Comparison of ENCODE assay signal across 11 cellular contexts in genomic region chr7:157397036-157397720, GRCh38.
DNase-seq lines count a peak whose midpoint lies in the region; FAIRE-seq and TF ChIP-seq lines count a peak whose summit lies in the region.
"Had no signal": no experiment of that assay in that cellular context is flagged by ENCODE, and none has a peak within 500 bp of the region (broad histone marks: within the 10 kb centered on the region; RNA-seq: fewer than 3 reads in every experiment).

No MANE protein-coding gene starts in this region.

- peaks cover 7 to 8% of the 10 kb centered on the region in 2 experiments; a peak in 3 of 4 replicates for H3K4me1 Mint-ChIP-seq in H9

- H3K4me3 Mint-ChIP-seq in H9: no peak overlapping the region; a peak in 1 of 5 replicates
- H3K4me3 Mint-ChIP-seq: activated naive CD4-positive, alpha-beta T cell treated with anti-CD3 and anti-CD28 coated beads for 36 hours had no signal

- H3K9ac ChIP-seq in H9 (ENCODE audit: extremely low read depth, insufficient read length, low read length) (no peak overlapping the region), iPS-20b (ENCODE audit: low read depth, low read length) (no peak overlapping the region), smooth muscle cell (ENCODE audit: low read depth) (no peak overlapping the region)

- no peaks in the 10 kb centered on the region for H3K27me3 Mint-ChIP-seq in H9 (ENCODE audit: low read depth)

- no peak overlapping the region for H2BK120ac ChIP-seq in H9 (ENCODE audit: low read depth, low read length, poor library complexity, severe bottlenecking)

- H3K27ac Mint-ChIP-seq in H9: peak overlapping the region; percentile 76 to 98 (median 79); a peak in 6 of 7 replicates
- H3K27ac Mint-ChIP-seq: activated naive CD4-positive, alpha-beta T cell treated with anti-CD3 and anti-CD28 coated beads for 36 hours had no signal

- intact Hi-C loops in ascending aorta (cut with DNase I): loop anchor here (5.0 kb wide), 1 partner anchor 260 kb away; the partner anchor contains the start of gene UBE3C

- H3K4me2 ChIP-seq in H9 (ENCODE audit: insufficient read depth, insufficient read length, low read length) (no peak overlapping the region), smooth muscle cell (peak overlapping the region; percentile 72)

- H2AK5ac ChIP-seq in H9 (ENCODE audit: insufficient read length, low read length): no peak overlapping the region

- no peak overlapping the region for H4K8ac ChIP-seq in H9 (replicated peaks; ENCODE audit: insufficient read length, low read depth, low read length)

- no peak overlapping the region for H2BK20ac ChIP-seq in H9 (ENCODE audit: low read depth, low read length, poor library complexity, severe bottlenecking)

- H3F3A ChIP-seq in smooth muscle cell (ENCODE audit: low read depth): no peaks in the 10 kb centered on the region

- no CpG with 5 or more reads among the region's 31 CpGs for WGBS in H9 (ENCODE audit: extremely low coverage, insufficient read length, low lambda C conversion rate)
- WGBS in smooth muscle cell (ENCODE audit: low lambda C conversion rate): 96% methylated on average over 31 of the region's 31 CpGs

- no peaks in the 10 kb centered on the region for H3K9me3 Mint-ChIP-seq in H9
- H3K9me3 Mint-ChIP-seq: activated naive CD4-positive, alpha-beta T cell treated with anti-CD3 and anti-CD28 coated beads for 36 hours had no signal

- H3K27ac ChIP-seq in H9 (ENCODE audit: insufficient read length, low read depth, low read length) (no peak overlapping the region), ascending aorta (peak overlapping the region; percentile 75 to 82), iPS-20b (ENCODE audit: low read length) (peak overlapping the region; percentile 33), smooth muscle cell (ENCODE audit: low read depth) (peak overlapping the region; percentile 75)
- H3K27ac ChIP-seq: HL-60 had no signal

- H4K5ac ChIP-seq in H9 (ENCODE audit: insufficient read length, low read depth, low read length): no peak overlapping the region

- H3K18ac ChIP-seq in H9 (ENCODE audit: insufficient read length, low read depth, low read length): no peak overlapping the region

- no peaks in the 10 kb centered on the region for H4K20me1 ChIP-seq in H9 (ENCODE audit: control insufficient read depth, insufficient read depth, insufficient read length)
- peaks cover 58% of the 10 kb centered on the region for H4K20me1 ChIP-seq in smooth muscle cell (ENCODE audit: low read depth)

- no peak for DNase-seq in H9
- no peak for DNase-seq in ascending aorta (ENCODE audit: low spot score in 2 of 2)
- no peak for DNase-seq in smooth muscle cell (lab: John Stamatoyannopoulos, UW; ENCODE audit: unreplicated experiment)
- no peak for DNase-seq in activated effector memory CD4-positive, alpha-beta T cell treated with anti-CD3 and anti-CD28 coated beads, Interleukin-2, amount 50 U/mL, for 16 hours
- no peak for DNase-seq in cerebellum (ENCODE audit: low spot score)
- DNase-seq in D721Med (ENCODE audit: insufficient read length, low spot score): no peak
- DNase-seq: foreskin melanocyte, retina had no signal

- peaks cover 6% of the 10 kb centered on the region for H3K79me1 ChIP-seq in H9 (ENCODE audit: insufficient read depth, low read depth, low read length, poor library complexity, severe bottlenecking)

- no peak overlapping the region for H3T11ph ChIP-seq in H9 (ENCODE audit: low read length)

- H3K14ac ChIP-seq in H9 (ENCODE audit: insufficient read depth, low read length): no peak overlapping the region

- H2AFZ ChIP-seq in H9 (ENCODE audit: low read length) (no peak overlapping the region), smooth muscle cell (ENCODE audit: low read depth) (no peak overlapping the region)

- H2BK15ac ChIP-seq in H9 (ENCODE audit: low read depth, low read length): no peak overlapping the region

- no peaks in the 10 kb centered on the region for H3K4me1 ChIP-seq in H9 (ENCODE audit: insufficient read depth, low read length)
- H3K4me1 ChIP-seq in ascending aorta: peaks cover 12 to 15% of the 10 kb centered on the region in 2 donors
- H3K4me1 ChIP-seq in iPS-20b (ENCODE audit: insufficient read depth, low read length): 0 out of 2 replicates have a peak, but pooled peaks cover 3% of the 10 kb centered on the region
- peaks cover 4% of the 10 kb centered on the region for H3K4me1 ChIP-seq in smooth muscle cell (ENCODE audit: low read depth)

- no peak overlapping the region for H3K23ac ChIP-seq in H9 (ENCODE audit: insufficient read length, low read depth, low read length)

- H3K56ac ChIP-seq in H9 (ENCODE audit: insufficient read length, low read depth, low read length): no peak overlapping the region

- no peaks in the 10 kb centered on the region for H3K23me2 ChIP-seq in H9 (ENCODE audit: insufficient read length, low read depth, low read length, poor library complexity, severe bottlenecking)

- no peak overlapping the region for H2BK12ac ChIP-seq in H9 (ENCODE audit: insufficient read length, low read depth, low read length)

- H3K79me2 ChIP-seq in H9 (ENCODE audit: insufficient read depth, low read length): peaks cover 7% of the 10 kb centered on the region; the same call in 1 of the 2 replicates
- peaks cover 22% of the 10 kb centered on the region for H3K79me2 ChIP-seq in smooth muscle cell (ENCODE audit: low read depth)

- H3K9me3 ChIP-seq in H9 (ENCODE audit: control insufficient read depth, low read depth, low read length): no peaks in the 10 kb centered on the region
- no peaks in the 10 kb centered on the region for H3K9me3 ChIP-seq in ascending aorta
- no peaks in the 10 kb centered on the region for H3K9me3 ChIP-seq in iPS-20b (ENCODE audit: insufficient read depth, low read depth, low read length)
- no peaks in the 10 kb centered on the region for H3K9me3 ChIP-seq in smooth muscle cell (replicated peaks; ENCODE audit: low read depth)

- H3K4ac ChIP-seq in H9 (ENCODE audit: low read depth, low read length): no peak overlapping the region

- no peak for FAIRE-seq in D721Med (lab: Jason Lieb, UNC)

- H3K4me3 ChIP-seq in ascending aorta: no peak overlapping the region
- no peak overlapping the region for H3K4me3 ChIP-seq in iPS-20b (ENCODE audit: low read length)
- no peak overlapping the region for H3K4me3 ChIP-seq in smooth muscle cell

- no peak overlapping the region for H4K91ac ChIP-seq in H9 (ENCODE audit: insufficient read length, low read depth, low read length)

- peaks cover 32 to 55% (median 46%) of the 10 kb centered on the region in 3 experiments for H3K36me3 Mint-ChIP-seq in H9 (ENCODE audit: insufficient read depth in 1 of 3, low read depth in 3 of 3)

- H3K27me3 ChIP-seq in H9 (ENCODE audit: insufficient read depth, low read length): no peaks in the 10 kb centered on the region
- H3K27me3 ChIP-seq in ascending aorta: no peaks in the 10 kb centered on the region
- no peaks in the 10 kb centered on the region for H3K27me3 ChIP-seq in iPS-20b (ENCODE audit: insufficient read depth, low read length)
- H3K27me3 ChIP-seq in smooth muscle cell (ENCODE audit: low read depth): no peaks in the 10 kb centered on the region

- H3K36me3 ChIP-seq in ascending aorta (peaks cover 4 to 47% of the 10 kb centered on the region in 2 donors), iPS-20b (ENCODE audit: insufficient read depth, low read depth, low read length) (peaks cover 81% of the 10 kb centered on the region), smooth muscle cell (ENCODE audit: low read depth) (peaks cover 4% of the 10 kb centered on the region)

- H2BK5ac ChIP-seq in H9 (ENCODE audit: insufficient read length, low read length): no peak overlapping the region

- TF ChIP-seq CTCF in H9 (conservative IDR thresholded peaks at IDR 0.05): no peak
- no peak for TF ChIP-seq CTCF in ascending aorta (IDR thresholded peaks at IDR 0.05)
- no peak for TF ChIP-seq CTCF in smooth muscle cell (IDR thresholded peaks at IDR 0.05; ENCODE audit: borderline replicate concordance, insufficient read depth, poor library complexity, severe bottlenecking)
- TF ChIP-seq CTCF in D721Med (IDR thresholded peaks at IDR 0.05; ENCODE audit: insufficient read depth, missing control alignments): no peak
